In the genomic region with DNA sequence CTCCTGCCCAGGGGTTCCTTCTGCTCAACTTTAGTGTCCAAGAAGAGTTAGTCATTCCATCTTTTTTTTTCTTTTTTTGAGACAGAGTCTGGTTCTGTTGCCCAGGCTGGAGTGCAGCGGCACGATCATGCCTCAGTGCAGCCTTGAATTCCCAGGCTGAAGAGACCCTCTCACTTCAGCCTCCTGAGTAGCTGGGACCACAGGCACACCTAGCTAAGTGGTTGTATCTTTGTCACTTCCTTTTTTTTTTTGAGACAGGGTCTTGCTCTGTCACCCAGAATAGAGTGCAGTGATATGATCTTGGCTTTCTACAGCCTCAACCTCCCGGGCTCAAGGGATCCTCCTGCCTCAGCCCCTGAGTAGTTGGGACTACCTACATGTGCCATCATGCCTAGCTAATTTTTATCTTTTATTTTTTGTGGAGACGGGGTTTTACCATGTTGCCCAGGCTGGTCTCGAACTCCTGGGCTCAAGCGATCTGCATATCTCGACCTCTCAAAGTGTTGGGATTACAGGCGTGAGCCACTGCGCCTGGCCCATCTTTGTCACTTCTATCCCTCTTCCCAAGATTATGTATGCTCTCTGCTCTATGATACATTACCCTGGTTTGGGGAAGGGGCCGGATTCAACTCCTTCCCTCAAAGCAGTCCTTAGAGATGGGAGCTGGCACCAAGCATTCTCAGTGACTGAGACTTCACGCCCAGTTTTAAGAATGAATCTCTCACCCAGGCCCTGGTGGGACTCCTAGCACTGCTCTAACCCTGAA, we compare ENCODE assay signal across 11 cellular contexts. TPM values are rescaled to one million over a fixed set of nuclear protein-coding genes. Genes with fewer than 3 reads are reported as not detected.
DNase-seq lines count a peak whose midpoint lies in the region; ATAC-seq and TF ChIP-seq lines count a peak whose summit lies in the region.
"Had no signal": no experiment of that assay in that cellular context is flagged by ENCODE, and none has a peak within 500 bp of the region (broad histone marks: within the 10 kb centered on the region; RNA-seq: fewer than 3 reads in every experiment).

No MANE protein-coding gene starts in this region.

- H3K27ac Mint-ChIP-seq in activated naive CD4-positive, alpha-beta T cell treated with anti-CD3 and anti-CD28 coated beads for 36 hours: peak overlapping the region; percentile 37
- peak overlapping the region; percentile 8 to 82 for H3K27ac Mint-ChIP-seq in activated naive CD4-positive, alpha-beta T cell treated with anti-CD3 and anti-CD28 coated beads, Interleukin-2, amount 50 U/mL, for 72 hours
- H3K27ac Mint-ChIP-seq in mesothelial cell of epicardium: peak overlapping the region; percentile 61
- peak overlapping the region; percentile 97 for H3K27ac Mint-ChIP-seq in type B pancreatic cell
- no peak overlapping the region for H3K27ac Mint-ChIP-seq in endothelial cell (ENCODE audit: unreplicated experiment)

- intact Hi-C loops in activated naive CD4-positive, alpha-beta T cell treated with anti-CD3 and anti-CD28 coated beads for 36 hours (cut with micrococcal nuclease): no loop called here

- CTCF ChIA-PET in activated naive CD4-positive, alpha-beta T cell treated with anti-CD3 and anti-CD28 coated beads for 36 hours (lab: Charles Lee): interaction anchor here (0.6 to 7.3 kb wide), 5 partner anchors 31 to 69 kb away, joined by 4 to 108 read pairs (median 5); a partner anchor contains a TSS

- H3K4me3 Mint-ChIP-seq in activated naive CD4-positive, alpha-beta T cell treated with anti-CD3 and anti-CD28 coated beads for 36 hours: no peak overlapping the region
- H3K4me3 Mint-ChIP-seq in mesothelial cell of epicardium: no peak overlapping the region
- H3K4me3 Mint-ChIP-seq in type B pancreatic cell: no peak overlapping the region
- no peak overlapping the region for H3K4me3 Mint-ChIP-seq in endothelial cell (ENCODE audit: unreplicated experiment)

- TF ChIP-seq CTCF in mesothelial cell of epicardium (IDR thresholded peaks at IDR 0.05; ENCODE audit: unreplicated experiment): no peak
- TF ChIP-seq CTCF in type B pancreatic cell (conservative IDR thresholded peaks at IDR 0.05): no peak
- TF ChIP-seq CTCF in endothelial cell (IDR thresholded peaks at IDR 0.05; ENCODE audit: unreplicated experiment): no peak

- no peak for ATAC-seq in activated naive CD4-positive, alpha-beta T cell treated with anti-CD3 and anti-CD28 coated beads, Interleukin-2, amount 50 U/mL, for 72 hours
- ATAC-seq in GM18868 (IDR thresholded peaks at IDR 0.05; ENCODE audit: unreplicated experiment) (no peak), GM21526 (IDR thresholded peaks at IDR 0.05; ENCODE audit: low FRiP score, unreplicated experiment) (no peak)

- no peaks in the 10 kb centered on the region for H3K27me3 Mint-ChIP-seq in activated naive CD4-positive, alpha-beta T cell treated with anti-CD3 and anti-CD28 coated beads for 36 hours (ENCODE audit: low read depth)
- H3K27me3 Mint-ChIP-seq in mesothelial cell of epicardium (ENCODE audit: low read depth): no peaks in the 10 kb centered on the region
- no peaks in the 10 kb centered on the region for H3K27me3 Mint-ChIP-seq in type B pancreatic cell
- H3K27me3 Mint-ChIP-seq in endothelial cell (ENCODE audit: unreplicated experiment): peaks cover 9% of the 10 kb centered on the region

- H3K36me3 Mint-ChIP-seq in activated naive CD4-positive, alpha-beta T cell treated with anti-CD3 and anti-CD28 coated beads for 36 hours (ENCODE audit: low read depth): no peaks in the 10 kb centered on the region
- peaks cover 0 to 5% of the 10 kb centered on the region in 2 donors for H3K36me3 Mint-ChIP-seq in activated naive CD4-positive, alpha-beta T cell treated with anti-CD3 and anti-CD28 coated beads, Interleukin-2, amount 50 U/mL, for 72 hours
- peaks cover 1% of the 10 kb centered on the region for H3K36me3 Mint-ChIP-seq in mesothelial cell of epicardium
- no peaks in the 10 kb centered on the region for H3K36me3 Mint-ChIP-seq in type B pancreatic cell
- no peaks in the 10 kb centered on the region for H3K36me3 Mint-ChIP-seq in endothelial cell (ENCODE audit: low read depth, unreplicated experiment)

- DNase-seq in activated naive CD4-positive, alpha-beta T cell treated with anti-CD3 and anti-CD28 coated beads for 36 hours: no peak
- no peak for DNase-seq in activated naive CD4-positive, alpha-beta T cell treated with anti-CD3 and anti-CD28 coated beads, Interleukin-2, amount 50 U/mL, for 16 hours
- DNase-seq in activated naive CD4-positive, alpha-beta T cell treated with anti-CD3 and anti-CD28 coated beads, Interleukin-2, amount 50 U/mL, for 72 hours (ENCODE audit: low spot score in 2 of 2): peak in 1 of 2 donors; percentile 35
- no peak for DNase-seq in mesothelial cell of epicardium (ENCODE audit: low spot score in 2 of 2, unreplicated experiment in 2 of 2)
- no peak for DNase-seq in type B pancreatic cell (ENCODE audit: extremely low spot score, unreplicated experiment)
- no peak for DNase-seq in endothelial cell (ENCODE audit: low spot score)
- DNase-seq: cortex of kidney, DMS79 treated with DMSO at 0.1 percent for 48 hours, GM23248 had no signal

- H3K9me3 Mint-ChIP-seq in activated naive CD4-positive, alpha-beta T cell treated with anti-CD3 and anti-CD28 coated beads for 36 hours: no peaks in the 10 kb centered on the region
- no peaks in the 10 kb centered on the region for H3K9me3 Mint-ChIP-seq in activated naive CD4-positive, alpha-beta T cell treated with anti-CD3 and anti-CD28 coated beads, Interleukin-2, amount 50 U/mL, for 72 hours
- H3K9me3 Mint-ChIP-seq in mesothelial cell of epicardium: no peaks in the 10 kb centered on the region
- no peaks in the 10 kb centered on the region for H3K9me3 Mint-ChIP-seq in type B pancreatic cell
- no peaks in the 10 kb centered on the region for H3K9me3 Mint-ChIP-seq in endothelial cell (ENCODE audit: unreplicated experiment)

- peaks cover 31% of the 10 kb centered on the region for H3K4me1 Mint-ChIP-seq in activated naive CD4-positive, alpha-beta T cell treated with anti-CD3 and anti-CD28 coated beads for 36 hours (ENCODE audit: low read depth)
- H3K4me1 Mint-ChIP-seq in mesothelial cell of epicardium (peaks cover 10% of the 10 kb centered on the region), type B pancreatic cell (ENCODE audit: unreplicated experiment) (peaks cover 15% of the 10 kb centered on the region), endothelial cell (ENCODE audit: unreplicated experiment) (peaks cover 4% of the 10 kb centered on the region)

RNA-seq across cellular contexts. Expression of a gene that starts 10.0 kb away (rescaled TPM):
- 1 to 10 TPM; 4.1 to 5.4 TPM for total RNA-seq in activated naive CD4-positive, alpha-beta T cell treated with anti-CD3 and anti-CD28 coated beads for 36 hours
- 10 to 100 TPM; 11.6 to 16.5 TPM for total RNA-seq in activated naive CD4-positive, alpha-beta T cell treated with anti-CD3 and anti-CD28 coated beads, Interleukin-2, amount 50 U/mL, for 72 hours
- total RNA-seq in mesothelial cell of epicardium: 50.4 to 59.0 TPM (median 55.4 TPM) in 3 replicates
- total RNA-seq in type B pancreatic cell (ENCODE audit: low replicate concordance): 32.0 and 40.9 TPM in 2 replicates
- total RNA-seq in endothelial cell (ENCODE audit: unreplicated experiment): 7.3 TPM

RNA-seq across cellular contexts. Expression of a gene that starts 24.2 kb away (rescaled TPM):
- total RNA-seq in activated naive CD4-positive, alpha-beta T cell treated with anti-CD3 and anti-CD28 coated beads for 36 hours: 10 to 100 TPM; 56.2 to 61.9 TPM
- 100 to 1,000 TPM in 1 of 2 donors, 10 to 100 TPM in 1; 76.0 to 213 TPM for total RNA-seq in activated naive CD4-positive, alpha-beta T cell treated with anti-CD3 and anti-CD28 coated beads, Interleukin-2, amount 50 U/mL, for 72 hours
- total RNA-seq in mesothelial cell of epicardium: 71.3 to 78.5 TPM (median 76.5 TPM) in 3 replicates
- total RNA-seq in type B pancreatic cell (ENCODE audit: low replicate concordance): 70.5 and 80.9 TPM in 2 replicates
- total RNA-seq in endothelial cell (ENCODE audit: unreplicated experiment): 65.1 TPM

RNA-seq across cellular contexts. Expression of a gene that starts 40.0 kb away (rescaled TPM):
- 10 to 100 TPM; 40.7 to 42.0 TPM for total RNA-seq in activated naive CD4-positive, alpha-beta T cell treated with anti-CD3 and anti-CD28 coated beads for 36 hours
- total RNA-seq in activated naive CD4-positive, alpha-beta T cell treated with anti-CD3 and anti-CD28 coated beads, Interleukin-2, amount 50 U/mL, for 72 hours: 10 to 100 TPM; 49.9 to 57.2 TPM
- total RNA-seq in mesothelial cell of epicardium (32.0 to 37.9 TPM (median 32.2 TPM) in 3 replicates), type B pancreatic cell (ENCODE audit: low replicate concordance) (15.0 and 29.4 TPM in 2 replicates), endothelial cell (ENCODE audit: unreplicated experiment) (92.1 TPM)

RNA-seq across cellular contexts. Expression of a gene that starts 47.0 kb away (rescaled TPM):
- 100 to 1,000 TPM; 293 to 295 TPM for total RNA-seq in activated naive CD4-positive, alpha-beta T cell treated with anti-CD3 and anti-CD28 coated beads for 36 hours
- 100 to 1,000 TPM; 289 to 376 TPM for total RNA-seq in activated naive CD4-positive, alpha-beta T cell treated with anti-CD3 and anti-CD28 coated beads, Interleukin-2, amount 50 U/mL, for 72 hours
- total RNA-seq in mesothelial cell of epicardium (46.4 to 48.4 TPM (median 46.5 TPM) in 3 replicates), type B pancreatic cell (ENCODE audit: low replicate concordance) (53.1 and 62.2 TPM in 2 replicates), endothelial cell (ENCODE audit: unreplicated experiment) (92.7 TPM)
